Comparison of ENCODE assay signal across 14 cellular contexts in the genomic region with DNA sequence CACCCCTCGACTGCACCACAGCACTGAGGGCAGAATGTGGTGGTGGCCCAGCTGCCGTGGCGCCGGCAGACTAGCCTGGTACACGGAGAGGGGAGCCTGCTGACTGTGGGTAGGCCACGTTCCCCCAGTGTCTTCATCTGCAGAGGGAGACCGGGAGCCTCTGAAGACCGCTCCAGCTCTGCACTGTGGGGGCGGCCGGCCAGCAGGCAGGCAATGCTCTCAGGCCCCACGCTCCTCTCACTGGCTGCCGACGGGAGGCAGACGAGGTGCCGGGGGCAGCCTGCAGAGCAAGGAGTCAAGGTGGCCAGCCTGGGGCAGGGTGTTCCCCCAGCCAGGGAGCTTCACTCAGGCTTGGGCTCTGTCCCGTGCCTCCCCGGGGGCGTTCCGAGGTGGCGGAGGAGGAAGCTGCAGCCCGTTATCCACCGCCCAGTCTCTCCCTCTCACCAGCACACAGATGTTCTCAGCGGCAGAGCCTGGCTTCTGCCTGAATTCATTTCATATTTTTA.
A peak's percentile ranks its signal among the peaks of the same experiment; 100 is the strongest.
DNase-seq lines count a peak whose midpoint lies in the region; ATAC-seq and TF ChIP-seq lines count a peak whose summit lies in the region.
"Had no signal": no experiment of that assay in that cellular context is flagged by ENCODE, and none has a peak within 500 bp of the region (broad histone marks: within the 10 kb centered on the region; RNA-seq: fewer than 3 reads in every experiment).

No MANE protein-coding gene starts in this region.

- DNase-seq in colonic mucosa: peak; percentile 18
- peak; percentile 28 to 78 for DNase-seq in left lung
- DNase-seq in substantia nigra (lab: John Stamatoyannopoulos, UW): no peak
- no peak for DNase-seq in NCI-H2081 treated with DMSO at 0.1 percent for 48 hours (lab: John Stamatoyannopoulos, UW)
- no peak for DNase-seq in GM10248 (ENCODE audit: extremely low spot score)
- DNase-seq: activated naive CD4-positive, alpha-beta T cell treated with Interleukin-2 at 50 U/mL for 16 hours; Caco-2; cortex of kidney; foreskin keratinocyte; NCI-H146 had no signal

- no peak overlapping the region for H3K4me3 ChIP-seq in colonic mucosa
- H3K4me3 ChIP-seq in left lung: no peak overlapping the region

- peak overlapping the region; percentile 100 for H3K27ac ChIP-seq in KOPT-K1 (ENCODE audit: low read depth, low read length, poor library complexity, severe bottlenecking)
- H3K27ac ChIP-seq in colonic mucosa: no peak overlapping the region
- no peak overlapping the region for H3K27ac ChIP-seq in left lung
- H3K27ac ChIP-seq in substantia nigra (ENCODE audit: low read depth, low read length, poor library complexity, severe bottlenecking): peak overlapping the region; percentile 46
- H3K27ac ChIP-seq: foreskin keratinocyte had no signal

- intact Hi-C loops in colonic mucosa (cut with DNase I) (no loop called here), left lung (cut with DNase I) (no loop called here)

- peaks cover 23% of the 10 kb centered on the region for H3K36me3 ChIP-seq in KOPT-K1 (ENCODE audit: insufficient read depth, low read length)
- H3K36me3 ChIP-seq in colonic mucosa: no peaks in the 10 kb centered on the region
- H3K36me3 ChIP-seq in left lung: no peaks in the 10 kb centered on the region

- H3K9me3 ChIP-seq in KOPT-K1 (ENCODE audit: insufficient read depth, low read length, poor library complexity, severe bottlenecking): peaks cover 14% of the 10 kb centered on the region
- H3K9me3 ChIP-seq in colonic mucosa: no peaks in the 10 kb centered on the region
- no peaks in the 10 kb centered on the region for H3K9me3 ChIP-seq in left lung
- H3K9me3 ChIP-seq: Caco-2, neutrophil had no signal

- no peak overlapping the region for H3K9ac ChIP-seq in colonic mucosa (ENCODE audit: low read depth in 2 of 2, low read length in 2 of 2)

- POLR2A ChIA-PET in GM10248 (lab: Yijun Ruan, JAX): no interaction called here

- H3K4me1 ChIP-seq in colonic mucosa: no peaks in the 10 kb centered on the region
- peaks cover 0 to 38% of the 10 kb centered on the region in 2 donors for H3K4me1 ChIP-seq in left lung
- H3K4me1 ChIP-seq: Caco-2, foreskin keratinocyte had no signal

- H3K27me3 ChIP-seq in colonic mucosa (no peaks in the 10 kb centered on the region), left lung (no peaks in the 10 kb centered on the region)
- H3K27me3 ChIP-seq: foreskin keratinocyte, neutrophil had no signal

- TF ChIP-seq CTCF in colonic mucosa (IDR thresholded peaks at IDR 0.05): no peak
- no peak for TF ChIP-seq CTCF in left lung (IDR thresholded peaks at IDR 0.05)
- TF ChIP-seq CTCF in GM10248 (IDR thresholded peaks at IDR 0.05; ENCODE audit: control extremely low read depth, extremely low read depth, low read depth, missing control alignments): no peak

- ATAC-seq in left lung (no peak), HG03378 (IDR thresholded peaks at IDR 0.05; ENCODE audit: unreplicated experiment) (no peak)
- ATAC-seq: foreskin keratinocyte; stimulated activated effector memory CD8-positive, alpha-beta T cell treated with anti-CD3 and anti-CD28 coated beads, Interleukin-12 subunit alpha, Interleukin-12 subunit beta, amount 100 ng/mL, for 72 hours had no signal

- CTCF ChIA-PET in GM10248 (lab: Yijun Ruan, JAX): no interaction called here

Comparison
In these comparisons a context has a peak if more than half of its experiments do, and no peak if none do; other contexts are left out.
1. H3K27ac ChIP-seq: peak in KOPT-K1 (single experiment) and substantia nigra (single experiment); none in colonic mucosa (single experiment) and left lung (0 of 2).
2. DNase-seq: peak in colonic mucosa (single experiment) and left lung (2 of 2); none in substantia nigra (0 of 49), NCI-H2081 treated with DMSO at 0.1 percent for 48 hours (single experiment) and GM10248 (single experiment).